1 cellular context compared by ENCODE assay signal in the genomic region with DNA sequence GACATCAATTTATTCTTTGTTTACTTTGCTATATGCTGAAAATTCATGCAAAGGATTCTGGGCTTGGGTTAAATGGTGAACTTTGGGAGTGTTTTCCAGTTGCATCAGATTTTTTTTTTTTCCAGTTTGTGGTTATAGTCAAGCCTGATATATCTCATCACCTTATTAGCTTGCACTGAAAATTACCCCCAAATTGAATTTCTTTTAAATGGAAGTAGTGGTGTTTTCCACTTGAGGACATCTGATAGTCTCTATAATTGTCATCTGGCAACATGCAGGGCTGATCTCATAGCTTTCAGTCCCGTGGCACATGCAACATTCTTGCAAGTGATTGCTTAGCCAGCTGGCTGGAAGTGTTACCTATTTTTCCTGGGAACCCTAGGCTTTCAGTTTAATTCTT.
TF ChIP-seq lines count a peak whose summit lies in the region.

No MANE protein-coding gene starts in this region.

TF ChIP-seq in HEK293, 187 proteins besides CTCF, POLR2A, EP300 and RAD21 (continued from another document and continues in another):
- no peak for TF ChIP-seq ZNF433 (tag by site-specific recombination; IDR thresholded peaks at IDR 0.05; ENCODE audit: low read depth)
- TF ChIP-seq GLI4 (tag by site-specific recombination; IDR thresholded peaks at IDR 0.05) = no peak
- TF ChIP-seq ZNF335 (tag by site-specific recombination; conservative IDR thresholded peaks at IDR 0.05) = peak; percentile 28; the same call in 1 of the 2 replicates
- no peak for TF ChIP-seq ZBTB48 (tag by site-specific recombination; IDR thresholded peaks at IDR 0.05)
- TF ChIP-seq, protein P1, sequence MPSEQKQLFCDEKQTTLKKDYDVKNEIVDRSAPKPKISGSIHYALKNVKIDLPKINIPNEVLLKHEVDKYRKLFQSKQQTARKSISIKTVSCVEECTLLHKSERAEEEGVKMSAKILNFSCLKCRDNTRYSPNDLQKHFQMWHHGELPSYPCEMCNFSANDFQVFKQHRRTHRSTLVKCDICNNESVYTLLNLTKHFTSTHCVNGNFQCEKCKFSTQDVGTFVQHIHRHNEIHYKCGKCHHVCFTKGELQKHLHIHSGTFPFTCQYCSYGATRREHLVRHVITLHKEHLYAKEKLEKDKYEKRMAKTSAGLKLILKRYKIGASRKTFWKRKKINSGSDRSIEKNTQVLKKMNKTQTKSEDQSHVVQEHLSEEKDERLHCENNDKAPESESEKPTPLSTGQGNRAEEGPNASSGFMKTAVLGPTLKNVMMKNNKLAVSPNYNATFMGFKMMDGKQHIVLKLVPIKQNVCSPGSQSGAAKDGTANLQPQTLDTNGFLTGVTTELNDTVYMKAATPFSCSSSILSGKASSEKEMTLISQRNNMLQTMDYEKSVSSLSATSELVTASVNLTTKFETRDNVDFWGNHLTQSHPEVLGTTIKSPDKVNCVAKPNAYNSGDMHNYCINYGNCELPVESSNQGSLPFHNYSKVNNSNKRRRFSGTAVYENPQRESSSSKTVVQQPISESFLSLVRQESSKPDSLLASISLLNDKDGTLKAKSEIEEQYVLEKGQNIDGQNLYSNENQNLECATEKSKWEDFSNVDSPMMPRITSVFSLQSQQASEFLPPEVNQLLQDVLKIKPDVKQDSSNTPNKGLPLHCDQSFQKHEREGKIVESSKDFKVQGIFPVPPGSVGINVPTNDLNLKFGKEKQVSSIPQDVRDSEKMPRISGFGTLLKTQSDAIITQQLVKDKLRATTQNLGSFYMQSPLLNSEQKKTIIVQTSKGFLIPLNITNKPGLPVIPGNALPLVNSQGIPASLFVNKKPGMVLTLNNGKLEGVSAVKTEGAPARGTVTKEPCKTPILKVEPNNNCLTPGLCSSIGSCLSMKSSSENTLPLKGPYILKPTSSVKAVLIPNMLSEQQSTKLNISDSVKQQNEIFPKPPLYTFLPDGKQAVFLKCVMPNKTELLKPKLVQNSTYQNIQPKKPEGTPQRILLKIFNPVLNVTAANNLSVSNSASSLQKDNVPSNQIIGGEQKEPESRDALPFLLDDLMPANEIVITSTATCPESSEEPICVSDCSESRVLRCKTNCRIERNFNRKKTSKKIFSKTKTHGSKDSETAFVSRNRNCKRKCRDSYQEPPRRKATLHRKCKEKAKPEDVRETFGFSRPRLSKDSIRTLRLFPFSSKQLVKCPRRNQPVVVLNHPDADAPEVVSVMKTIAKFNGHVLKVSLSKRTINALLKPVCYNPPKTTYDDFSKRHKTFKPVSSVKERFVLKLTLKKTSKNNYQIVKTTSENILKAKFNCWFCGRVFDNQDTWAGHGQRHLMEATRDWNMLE (tag by site-specific recombination; conservative IDR thresholded peaks at IDR 0.05; ENCODE audit: low read depth) = peak; percentile 57
- no peak for TF ChIP-seq ZNF610 (tag by site-specific recombination; IDR thresholded peaks at IDR 0.05; ENCODE audit: borderline replicate concordance)
- TF ChIP-seq ZNF394 (tag by site-specific recombination; IDR thresholded peaks at IDR 0.05; ENCODE audit: borderline replicate concordance) = no peak
- TF ChIP-seq, protein P2, sequence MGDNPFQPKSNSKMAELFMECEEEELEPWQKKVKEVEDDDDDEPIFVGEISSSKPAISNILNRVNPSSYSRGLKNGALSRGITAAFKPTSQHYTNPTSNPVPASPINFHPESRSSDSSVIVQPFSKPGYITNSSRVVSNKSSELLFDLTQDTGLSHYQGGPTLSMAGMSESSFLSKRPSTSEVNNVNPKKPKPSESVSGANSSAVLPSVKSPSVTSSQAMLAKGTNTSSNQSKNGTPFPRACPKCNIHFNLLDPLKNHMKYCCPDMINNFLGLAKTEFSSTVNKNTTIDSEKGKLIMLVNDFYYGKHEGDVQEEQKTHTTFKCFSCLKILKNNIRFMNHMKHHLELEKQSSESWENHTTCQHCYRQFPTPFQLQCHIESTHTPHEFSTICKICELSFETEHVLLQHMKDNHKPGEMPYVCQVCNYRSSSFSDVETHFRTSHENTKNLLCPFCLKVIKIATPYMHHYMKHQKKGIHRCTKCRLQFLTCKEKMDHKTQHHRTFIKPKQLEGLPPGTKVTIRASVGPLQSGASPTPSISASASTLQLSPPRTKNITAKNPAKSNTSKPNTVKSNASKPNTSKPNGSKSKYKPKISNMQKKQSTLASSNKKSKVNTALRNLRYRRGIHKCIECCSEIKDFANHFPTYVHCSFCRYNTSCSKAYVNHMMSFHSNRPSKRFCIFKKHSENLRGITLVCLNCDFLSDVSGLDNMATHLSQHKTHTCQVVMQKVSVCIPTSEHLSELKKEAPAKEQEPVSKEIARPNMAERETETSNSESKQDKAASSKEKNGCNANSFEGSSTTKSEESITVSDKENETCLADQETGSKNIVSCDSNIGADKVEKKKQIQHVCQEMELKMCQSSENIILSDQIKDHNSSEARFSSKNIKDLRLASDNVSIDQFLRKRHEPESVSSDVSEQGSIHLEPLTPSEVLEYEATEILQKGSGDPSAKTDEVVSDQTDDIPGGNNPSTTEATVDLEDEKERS (tag by site-specific recombination; IDR thresholded peaks at IDR 0.05) = no peak
- TF ChIP-seq ZSCAN23 (tag by site-specific recombination; IDR thresholded peaks at IDR 0.05) = no peak
- no peak for TF ChIP-seq ZNF354C (tag by site-specific recombination; IDR thresholded peaks at IDR 0.05; ENCODE audit: borderline replicate concordance, low read depth)
- TF ChIP-seq ZNF629 (tag by site-specific recombination; IDR thresholded peaks at IDR 0.05) = no peak
- no peak for TF ChIP-seq ZNF324 (tag by site-specific recombination; IDR thresholded peaks at IDR 0.05)
- no peak for TF ChIP-seq ZNF423 (tag by site-specific recombination; IDR thresholded peaks at IDR 0.05)
- TF ChIP-seq, protein P3, sequence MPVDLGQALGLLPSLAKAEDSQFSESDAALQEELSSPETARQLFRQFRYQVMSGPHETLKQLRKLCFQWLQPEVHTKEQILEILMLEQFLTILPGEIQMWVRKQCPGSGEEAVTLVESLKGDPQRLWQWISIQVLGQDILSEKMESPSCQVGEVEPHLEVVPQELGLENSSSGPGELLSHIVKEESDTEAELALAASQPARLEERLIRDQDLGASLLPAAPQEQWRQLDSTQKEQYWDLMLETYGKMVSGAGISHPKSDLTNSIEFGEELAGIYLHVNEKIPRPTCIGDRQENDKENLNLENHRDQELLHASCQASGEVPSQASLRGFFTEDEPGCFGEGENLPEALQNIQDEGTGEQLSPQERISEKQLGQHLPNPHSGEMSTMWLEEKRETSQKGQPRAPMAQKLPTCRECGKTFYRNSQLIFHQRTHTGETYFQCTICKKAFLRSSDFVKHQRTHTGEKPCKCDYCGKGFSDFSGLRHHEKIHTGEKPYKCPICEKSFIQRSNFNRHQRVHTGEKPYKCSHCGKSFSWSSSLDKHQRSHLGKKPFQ (tag by site-specific recombination; IDR thresholded peaks at IDR 0.05) = no peak
- no peak for TF ChIP-seq GFI1B (tag by site-specific recombination; IDR thresholded peaks at IDR 0.05)
- no peak for TF ChIP-seq GLIS1 (tag by site-specific recombination; IDR thresholded peaks at IDR 0.05)
- TF ChIP-seq, protein P4, sequence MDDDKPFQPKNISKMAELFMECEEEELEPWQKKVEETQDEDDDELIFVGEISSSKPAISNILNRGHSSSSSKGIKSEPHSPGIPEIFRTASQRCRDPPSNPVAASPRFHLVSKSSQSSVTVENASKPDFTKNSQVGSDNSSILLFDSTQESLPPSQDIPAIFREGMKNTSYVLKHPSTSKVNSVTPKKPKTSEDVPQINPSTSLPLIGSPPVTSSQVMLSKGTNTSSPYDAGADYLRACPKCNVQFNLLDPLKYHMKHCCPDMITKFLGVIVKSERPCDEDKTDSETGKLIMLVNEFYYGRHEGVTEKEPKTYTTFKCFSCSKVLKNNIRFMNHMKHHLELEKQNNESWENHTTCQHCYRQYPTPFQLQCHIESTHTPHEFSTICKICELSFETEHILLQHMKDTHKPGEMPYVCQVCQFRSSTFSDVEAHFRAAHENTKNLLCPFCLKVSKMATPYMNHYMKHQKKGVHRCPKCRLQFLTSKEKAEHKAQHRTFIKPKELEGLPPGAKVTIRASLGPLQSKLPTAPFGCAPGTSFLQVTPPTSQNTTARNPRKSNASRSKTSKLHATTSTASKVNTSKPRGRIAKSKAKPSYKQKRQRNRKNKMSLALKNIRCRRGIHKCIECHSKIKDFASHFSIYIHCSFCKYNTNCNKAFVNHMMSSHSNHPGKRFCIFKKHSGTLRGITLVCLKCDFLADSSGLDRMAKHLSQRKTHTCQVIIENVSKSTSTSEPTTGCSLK (tag by site-specific recombination; IDR thresholded peaks at IDR 0.05) = no peak
- TF ChIP-seq ZBTB7A (tag by site-specific recombination; IDR thresholded peaks at IDR 0.05; ENCODE audit: low read depth) = no peak
- TF ChIP-seq, protein P5, sequence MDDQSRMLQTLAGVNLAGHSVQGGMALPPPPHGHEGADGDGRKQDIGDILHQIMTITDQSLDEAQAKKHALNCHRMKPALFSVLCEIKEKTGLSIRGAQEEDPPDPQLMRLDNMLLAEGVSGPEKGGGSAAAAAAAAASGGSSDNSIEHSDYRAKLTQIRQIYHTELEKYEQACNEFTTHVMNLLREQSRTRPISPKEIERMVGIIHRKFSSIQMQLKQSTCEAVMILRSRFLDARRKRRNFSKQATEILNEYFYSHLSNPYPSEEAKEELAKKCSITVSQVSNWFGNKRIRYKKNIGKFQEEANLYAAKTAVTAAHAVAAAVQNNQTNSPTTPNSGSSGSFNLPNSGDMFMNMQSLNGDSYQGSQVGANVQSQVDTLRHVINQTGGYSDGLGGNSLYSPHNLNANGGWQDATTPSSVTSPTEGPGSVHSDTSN (CRISPR knock-in tag; IDR thresholded peaks at IDR 0.05) = no peak
- peak; percentile 27; the same call in 1 of the 2 replicates for TF ChIP-seq ZNF76 (tag by site-specific recombination; IDR thresholded peaks at IDR 0.05; ENCODE audit: borderline replicate concordance, low read depth)
- no peak for TF ChIP-seq ZNF19 (tag by site-specific recombination; IDR thresholded peaks at IDR 0.05; ENCODE audit: low read depth)
- TF ChIP-seq, protein P6, sequence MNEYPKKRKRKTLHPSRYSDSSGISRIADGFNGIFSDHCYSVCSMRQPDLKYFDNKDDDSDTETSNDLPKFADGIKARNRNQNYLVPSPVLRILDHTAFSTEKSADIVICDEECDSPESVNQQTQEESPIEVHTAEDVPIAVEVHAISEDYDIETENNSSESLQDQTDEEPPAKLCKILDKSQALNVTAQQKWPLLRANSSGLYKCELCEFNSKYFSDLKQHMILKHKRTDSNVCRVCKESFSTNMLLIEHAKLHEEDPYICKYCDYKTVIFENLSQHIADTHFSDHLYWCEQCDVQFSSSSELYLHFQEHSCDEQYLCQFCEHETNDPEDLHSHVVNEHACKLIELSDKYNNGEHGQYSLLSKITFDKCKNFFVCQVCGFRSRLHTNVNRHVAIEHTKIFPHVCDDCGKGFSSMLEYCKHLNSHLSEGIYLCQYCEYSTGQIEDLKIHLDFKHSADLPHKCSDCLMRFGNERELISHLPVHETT (tag by site-specific recombination; IDR thresholded peaks at IDR 0.05) = no peak
- TF ChIP-seq REPIN1 (tag by site-specific recombination; IDR thresholded peaks at IDR 0.05; ENCODE audit: low read depth) = no peak
- no peak for TF ChIP-seq ZNF747 (tag by site-specific recombination; IDR thresholded peaks at IDR 0.05)
- TF ChIP-seq ZNF658 (tag by site-specific recombination; IDR thresholded peaks at IDR 0.05) = no peak
- TF ChIP-seq SP2 (tag by site-specific recombination; IDR thresholded peaks at IDR 0.05) = no peak
- no peak for TF ChIP-seq GLIS2 (tag by site-specific recombination; IDR thresholded peaks at IDR 0.05)
- no peak for TF ChIP-seq ZNF677 (tag by site-specific recombination; IDR thresholded peaks at IDR 0.05)
- TF ChIP-seq, protein P7, sequence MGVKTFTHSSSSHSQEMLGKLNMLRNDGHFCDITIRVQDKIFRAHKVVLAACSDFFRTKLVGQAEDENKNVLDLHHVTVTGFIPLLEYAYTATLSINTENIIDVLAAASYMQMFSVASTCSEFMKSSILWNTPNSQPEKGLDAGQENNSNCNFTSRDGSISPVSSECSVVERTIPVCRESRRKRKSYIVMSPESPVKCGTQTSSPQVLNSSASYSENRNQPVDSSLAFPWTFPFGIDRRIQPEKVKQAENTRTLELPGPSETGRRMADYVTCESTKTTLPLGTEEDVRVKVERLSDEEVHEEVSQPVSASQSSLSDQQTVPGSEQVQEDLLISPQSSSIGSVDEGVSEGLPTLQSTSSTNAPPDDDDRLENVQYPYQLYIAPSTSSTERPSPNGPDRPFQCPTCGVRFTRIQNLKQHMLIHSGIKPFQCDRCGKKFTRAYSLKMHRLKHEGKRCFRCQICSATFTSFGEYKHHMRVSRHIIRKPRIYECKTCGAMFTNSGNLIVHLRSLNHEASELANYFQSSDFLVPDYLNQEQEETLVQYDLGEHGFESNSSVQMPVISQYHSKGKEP (tag by site-specific recombination; IDR thresholded peaks at IDR 0.05) = peak; percentile 67; the same call in 1 of the 2 replicates
- TF ChIP-seq ZBTB1 (tag by site-specific recombination; IDR thresholded peaks at IDR 0.05) = no peak
- TF ChIP-seq ZNF624 (tag by site-specific recombination; IDR thresholded peaks at IDR 0.05) = no peak
- TF ChIP-seq ZNF670 (tag by site-specific recombination; IDR thresholded peaks at IDR 0.05; ENCODE audit: low read depth) = no peak
- TF ChIP-seq KLF7 (tag by site-specific recombination; IDR thresholded peaks at IDR 0.05; ENCODE audit: borderline replicate concordance) = no peak
- TF ChIP-seq ZNF223 (tag by site-specific recombination; IDR thresholded peaks at IDR 0.05) = no peak
- no peak for TF ChIP-seq SCRT1 (tag by site-specific recombination; IDR thresholded peaks at IDR 0.05; ENCODE audit: borderline replicate concordance)
- TF ChIP-seq ZNF155 (tag by site-specific recombination; IDR thresholded peaks at IDR 0.05) = no peak
- no peak for TF ChIP-seq ZNF202 (tag by site-specific recombination; IDR thresholded peaks at IDR 0.05; ENCODE audit: borderline replicate concordance)
- no peak for TF ChIP-seq SETDB1 (IDR thresholded peaks at IDR 0.05; ENCODE audit: insufficient read length, low read length)
- no peak for TF ChIP-seq ZNF169 (tag by site-specific recombination; IDR thresholded peaks at IDR 0.05)
- 0 out of 2 replicates have a peak, but pooled peaks have one; percentile 30 for TF ChIP-seq ZFP69B (tag by site-specific recombination; IDR thresholded peaks at IDR 0.05)
- TF ChIP-seq, protein P8, sequence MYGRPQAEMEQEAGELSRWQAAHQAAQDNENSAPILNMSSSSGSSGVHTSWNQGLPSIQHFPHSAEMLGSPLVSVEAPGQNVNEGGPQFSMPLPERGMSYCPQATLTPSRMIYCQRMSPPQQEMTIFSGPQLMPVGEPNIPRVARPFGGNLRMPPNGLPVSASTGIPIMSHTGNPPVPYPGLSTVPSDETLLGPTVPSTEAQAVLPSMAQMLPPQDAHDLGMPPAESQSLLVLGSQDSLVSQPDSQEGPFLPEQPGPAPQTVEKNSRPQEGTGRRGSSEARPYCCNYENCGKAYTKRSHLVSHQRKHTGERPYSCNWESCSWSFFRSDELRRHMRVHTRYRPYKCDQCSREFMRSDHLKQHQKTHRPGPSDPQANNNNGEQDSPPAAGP (tag by site-specific recombination; IDR thresholded peaks at IDR 0.05) = no peak
- TF ChIP-seq, protein P9, sequence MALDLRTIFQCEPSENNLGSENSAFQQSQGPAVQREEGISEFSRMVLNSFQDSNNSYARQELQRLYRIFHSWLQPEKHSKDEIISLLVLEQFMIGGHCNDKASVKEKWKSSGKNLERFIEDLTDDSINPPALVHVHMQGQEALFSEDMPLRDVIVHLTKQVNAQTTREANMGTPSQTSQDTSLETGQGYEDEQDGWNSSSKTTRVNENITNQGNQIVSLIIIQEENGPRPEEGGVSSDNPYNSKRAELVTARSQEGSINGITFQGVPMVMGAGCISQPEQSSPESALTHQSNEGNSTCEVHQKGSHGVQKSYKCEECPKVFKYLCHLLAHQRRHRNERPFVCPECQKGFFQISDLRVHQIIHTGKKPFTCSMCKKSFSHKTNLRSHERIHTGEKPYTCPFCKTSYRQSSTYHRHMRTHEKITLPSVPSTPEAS (tag by site-specific recombination; IDR thresholded peaks at IDR 0.05) = no peak
- no peak for TF ChIP-seq ZNF530 (tag by site-specific recombination; IDR thresholded peaks at IDR 0.05; ENCODE audit: low read depth)
- no peak for TF ChIP-seq ZNF785 (tag by site-specific recombination; IDR thresholded peaks at IDR 0.05)
- TF ChIP-seq ZIC2 (tag by site-specific recombination; IDR thresholded peaks at IDR 0.05) = no peak
